ENCODE assay signal across 1 cellular context in the genomic region with DNA sequence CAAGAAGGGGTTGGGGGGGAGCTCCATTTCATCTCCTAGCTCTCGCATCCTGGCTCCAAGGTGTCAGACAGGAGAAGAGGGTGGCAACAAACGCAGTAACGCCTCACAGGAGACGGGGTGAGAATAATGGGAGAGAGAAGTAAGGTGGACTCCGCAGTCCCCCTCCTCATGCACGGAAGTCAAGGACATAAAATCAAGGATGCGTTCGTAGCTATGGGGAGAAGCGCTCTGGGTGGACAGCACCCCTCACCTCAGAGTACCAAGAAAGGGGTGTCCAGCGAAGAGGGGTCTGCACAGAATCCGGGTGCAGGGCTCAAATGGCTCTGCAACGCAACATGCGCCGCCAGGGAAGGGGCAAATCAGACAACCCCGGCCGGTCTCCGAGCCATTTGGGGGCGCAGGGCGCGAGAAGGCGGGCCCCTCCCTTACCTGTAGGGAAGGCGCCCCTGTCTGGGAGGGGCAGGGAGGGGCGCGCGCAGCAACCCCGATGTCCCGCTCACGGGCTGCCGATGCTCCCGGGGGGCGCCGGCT.
A peak's percentile ranks its signal among the peaks of the same experiment; 100 is the strongest.
TF ChIP-seq lines count a peak whose summit lies in the region.

No MANE protein-coding gene starts in this region.

TF ChIP-seq in HepG2, 621 proteins besides CTCF, POLR2A, EP300 and RAD21 (continues in another document):
- TF ChIP-seq, protein P1, sequence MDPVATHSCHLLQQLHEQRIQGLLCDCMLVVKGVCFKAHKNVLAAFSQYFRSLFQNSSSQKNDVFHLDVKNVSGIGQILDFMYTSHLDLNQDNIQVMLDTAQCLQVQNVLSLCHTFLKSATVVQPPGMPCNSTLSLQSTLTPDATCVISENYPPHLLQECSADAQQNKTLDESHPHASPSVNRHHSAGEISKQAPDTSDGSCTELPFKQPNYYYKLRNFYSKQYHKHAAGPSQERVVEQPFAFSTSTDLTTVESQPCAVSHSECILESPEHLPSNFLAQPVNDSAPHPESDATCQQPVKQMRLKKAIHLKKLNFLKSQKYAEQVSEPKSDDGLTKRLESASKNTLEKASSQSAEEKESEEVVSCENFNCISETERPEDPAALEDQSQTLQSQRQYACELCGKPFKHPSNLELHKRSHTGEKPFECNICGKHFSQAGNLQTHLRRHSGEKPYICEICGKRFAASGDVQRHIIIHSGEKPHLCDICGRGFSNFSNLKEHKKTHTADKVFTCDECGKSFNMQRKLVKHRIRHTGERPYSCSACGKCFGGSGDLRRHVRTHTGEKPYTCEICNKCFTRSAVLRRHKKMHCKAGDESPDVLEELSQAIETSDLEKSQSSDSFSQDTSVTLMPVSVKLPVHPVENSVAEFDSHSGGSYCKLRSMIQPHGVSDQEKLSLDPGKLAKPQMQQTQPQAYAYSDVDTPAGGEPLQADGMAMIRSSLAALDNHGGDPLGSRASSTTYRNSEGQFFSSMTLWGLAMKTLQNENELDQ (CRISPR knock-in tag; IDR thresholded peaks at IDR 0.05; ENCODE audit: borderline replicate concordance) = no peak
- TF ChIP-seq, protein P2, sequence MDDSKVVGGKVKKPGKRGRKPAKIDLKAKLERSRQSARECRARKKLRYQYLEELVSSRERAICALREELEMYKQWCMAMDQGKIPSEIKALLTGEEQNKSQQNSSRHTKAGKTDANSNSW (CRISPR knock-in tag; IDR thresholded peaks at IDR 0.05; ENCODE audit: borderline replicate concordance) = 0 out of 2 replicates have a peak, but pooled peaks have one; percentile 69
- TF ChIP-seq FIP1L1 (IDR thresholded peaks at IDR 0.05; ENCODE audit: borderline replicate concordance, insufficient read depth, low read depth, low read length) (no peak), SUZ12 (IDR thresholded peaks at IDR 0.05; ENCODE audit: low read depth, low read length) (no peak), ZNF253 (CRISPR knock-in tag; IDR thresholded peaks at IDR 0.05; ENCODE audit: borderline replicate concordance) (no peak), ZSCAN9 (CRISPR knock-in tag; IDR thresholded peaks at IDR 0.05; ENCODE audit: borderline replicate concordance) (no peak), MIXL1 (CRISPR knock-in tag; IDR thresholded peaks at IDR 0.05) (no peak), SP140L (CRISPR knock-in tag; IDR thresholded peaks at IDR 0.05; ENCODE audit: borderline replicate concordance) (no peak), ZNF367 (CRISPR knock-in tag; IDR thresholded peaks at IDR 0.05; ENCODE audit: borderline replicate concordance) (no peak), ARID4A (CRISPR knock-in tag; IDR thresholded peaks at IDR 0.05; ENCODE audit: borderline replicate concordance) (no peak), ZBTB7B (CRISPR knock-in tag; IDR thresholded peaks at IDR 0.05) (peak; percentile 48; the same call in 1 of the 2 replicates), ATF7 (IDR thresholded peaks at IDR 0.05) (no peak), ATF7 (CRISPR knock-in tag; IDR thresholded peaks at IDR 0.05) (no peak), IRX3 (CRISPR knock-in tag; IDR thresholded peaks at IDR 0.05; ENCODE audit: borderline replicate concordance, low read depth) (no peak), MYC (CRISPR knock-in tag; IDR thresholded peaks at IDR 0.05; ENCODE audit: borderline replicate concordance) (0 out of 2 replicates have a peak, but pooled peaks have one; percentile 33), ZFP36L1 (CRISPR knock-in tag; IDR thresholded peaks at IDR 0.05) (peak; percentile 70; the same call in 1 of the 2 replicates), ZNF318 (CRISPR knock-in tag; IDR thresholded peaks at IDR 0.05) (no peak)
- TF ChIP-seq, protein P3, sequence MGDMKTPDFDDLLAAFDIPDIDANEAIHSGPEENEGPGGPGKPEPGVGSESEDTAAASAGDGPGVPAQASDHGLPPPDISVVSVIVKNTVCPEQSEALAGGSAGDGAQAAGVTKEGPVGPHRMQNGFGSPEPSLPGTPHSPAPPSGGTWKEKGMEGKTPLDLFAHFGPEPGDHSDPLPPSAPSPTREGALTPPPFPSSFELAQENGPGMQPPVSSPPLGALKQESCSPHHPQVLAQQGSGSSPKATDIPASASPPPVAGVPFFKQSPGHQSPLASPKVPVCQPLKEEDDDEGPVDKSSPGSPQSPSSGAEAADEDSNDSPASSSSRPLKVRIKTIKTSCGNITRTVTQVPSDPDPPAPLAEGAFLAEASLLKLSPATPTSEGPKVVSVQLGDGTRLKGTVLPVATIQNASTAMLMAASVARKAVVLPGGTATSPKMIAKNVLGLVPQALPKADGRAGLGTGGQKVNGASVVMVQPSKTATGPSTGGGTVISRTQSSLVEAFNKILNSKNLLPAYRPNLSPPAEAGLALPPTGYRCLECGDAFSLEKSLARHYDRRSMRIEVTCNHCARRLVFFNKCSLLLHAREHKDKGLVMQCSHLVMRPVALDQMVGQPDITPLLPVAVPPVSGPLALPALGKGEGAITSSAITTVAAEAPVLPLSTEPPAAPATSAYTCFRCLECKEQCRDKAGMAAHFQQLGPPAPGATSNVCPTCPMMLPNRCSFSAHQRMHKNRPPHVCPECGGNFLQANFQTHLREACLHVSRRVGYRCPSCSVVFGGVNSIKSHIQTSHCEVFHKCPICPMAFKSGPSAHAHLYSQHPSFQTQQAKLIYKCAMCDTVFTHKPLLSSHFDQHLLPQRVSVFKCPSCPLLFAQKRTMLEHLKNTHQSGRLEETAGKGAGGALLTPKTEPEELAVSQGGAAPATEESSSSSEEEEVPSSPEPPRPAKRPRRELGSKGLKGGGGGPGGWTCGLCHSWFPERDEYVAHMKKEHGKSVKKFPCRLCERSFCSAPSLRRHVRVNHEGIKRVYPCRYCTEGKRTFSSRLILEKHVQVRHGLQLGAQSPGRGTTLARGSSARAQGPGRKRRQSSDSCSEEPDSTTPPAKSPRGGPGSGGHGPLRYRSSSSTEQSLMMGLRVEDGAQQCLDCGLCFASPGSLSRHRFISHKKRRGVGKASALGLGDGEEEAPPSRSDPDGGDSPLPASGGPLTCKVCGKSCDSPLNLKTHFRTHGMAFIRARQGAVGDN (CRISPR knock-in tag; IDR thresholded peaks at IDR 0.05) = no peak; the same call in 1 of the 2 replicates
- TF ChIP-seq, protein P4, sequence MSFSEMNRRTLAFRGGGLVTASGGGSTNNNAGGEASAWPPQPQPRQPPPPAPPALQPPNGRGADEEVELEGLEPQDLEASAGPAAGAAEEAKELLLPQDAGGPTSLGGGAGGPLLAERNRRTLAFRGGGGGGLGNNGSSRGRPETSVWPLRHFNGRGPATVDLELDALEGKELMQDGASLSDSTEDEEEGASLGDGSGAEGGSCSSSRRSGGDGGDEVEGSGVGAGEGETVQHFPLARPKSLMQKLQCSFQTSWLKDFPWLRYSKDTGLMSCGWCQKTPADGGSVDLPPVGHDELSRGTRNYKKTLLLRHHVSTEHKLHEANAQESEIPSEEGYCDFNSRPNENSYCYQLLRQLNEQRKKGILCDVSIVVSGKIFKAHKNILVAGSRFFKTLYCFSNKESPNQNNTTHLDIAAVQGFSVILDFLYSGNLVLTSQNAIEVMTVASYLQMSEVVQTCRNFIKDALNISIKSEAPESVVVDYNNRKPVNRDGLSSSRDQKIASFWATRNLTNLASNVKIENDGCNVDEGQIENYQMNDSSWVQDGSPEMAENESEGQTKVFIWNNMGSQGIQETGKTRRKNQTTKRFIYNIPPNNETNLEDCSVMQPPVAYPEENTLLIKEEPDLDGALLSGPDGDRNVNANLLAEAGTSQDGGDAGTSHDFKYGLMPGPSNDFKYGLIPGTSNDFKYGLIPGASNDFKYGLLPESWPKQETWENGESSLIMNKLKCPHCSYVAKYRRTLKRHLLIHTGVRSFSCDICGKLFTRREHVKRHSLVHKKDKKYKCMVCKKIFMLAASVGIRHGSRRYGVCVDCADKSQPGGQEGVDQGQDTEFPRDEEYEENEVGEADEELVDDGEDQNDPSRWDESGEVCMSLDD (CRISPR knock-in tag; IDR thresholded peaks at IDR 0.05; ENCODE audit: borderline replicate concordance) = peak; percentile 71
